8 cellular contexts compared by ENCODE assay signal in genomic region chr11:34633990-34634725, GRCh38. TPM values are rescaled to one million over a fixed set of nuclear protein-coding genes. Genes with fewer than 3 reads are reported as not detected.
DNase-seq lines count a peak whose midpoint lies in the region; ATAC-seq and TF ChIP-seq lines count a peak whose summit lies in the region.

No MANE protein-coding gene starts in this region.

- TF ChIP-seq RAD21 in HCT116 (IDR thresholded peaks at IDR 0.05; ENCODE audit: low read depth): no peak

- H3K79me2 ChIP-seq in HCT116 (ENCODE audit: insufficient read depth, low read length): peaks cover 95% of the 10 kb centered on the region

- H3K9me3 ChIP-seq in HCT116 (ENCODE audit: control insufficient read depth in 1 of 2, insufficient read depth in 1 of 2, low read depth in 1 of 2, low read length in 2 of 2): no peaks in the 10 kb centered on the region

- no peaks in the 10 kb centered on the region for H4K20me1 ChIP-seq in HCT116 (ENCODE audit: insufficient read depth)

- H3K4me2 ChIP-seq in HCT116 (ENCODE audit: low read length): peak overlapping the region; percentile 64

- ATAC-seq in GM18511 (IDR thresholded peaks at IDR 0.05; ENCODE audit: unreplicated experiment) (peak; percentile 96), HCT116 (peak; percentile 49; the same call in 1 of the 2 replicates)
- ATAC-seq in central memory CD8-positive, alpha-beta T cell (replicated peaks; ENCODE audit: extremely low read depth, poor library complexity, severe bottlenecking): peak; percentile 87
- ATAC-seq in stimulated activated naive CD8-positive, alpha-beta T cell treated with anti-CD3 and anti-CD28 coated beads, Interleukin-15, amount 100 ng/mL, for 72 hours: peak; percentile 82

- CTCF ChIA-PET in HCT116 (lab: Charles Lee): interaction anchor here (0.8 kb wide), 1 partner anchor 159 kb away, joined by 3 read pairs; no protein-coding TSS in a partner anchor

- no peaks in the 10 kb centered on the region for H3K36me3 Mint-ChIP-seq in central memory CD8-positive, alpha-beta T cell (ENCODE audit: insufficient read depth)

- H3K4me3 ChIP-seq in HCT116 (replicated peaks in 1 of 2; ENCODE audit: low read depth in 1 of 2, low read length in 2 of 2): no peak overlapping the region

- no peak overlapping the region for H3K27ac Mint-ChIP-seq in central memory CD8-positive, alpha-beta T cell (ENCODE audit: low read depth)
- no peak overlapping the region for H3K27ac Mint-ChIP-seq in stimulated activated naive CD8-positive, alpha-beta T cell treated with anti-CD3 and anti-CD28 coated beads, Interleukin-15, amount 100 ng/mL, for 72 hours

- in situ Hi-C loops in G401 (cut with HindIII; ENCODE audit: low sequenced_read_pairs): no loop called here

- H3K4me3 Mint-ChIP-seq in central memory CD8-positive, alpha-beta T cell: no peak overlapping the region
- H3K4me3 Mint-ChIP-seq in stimulated activated naive CD8-positive, alpha-beta T cell treated with anti-CD3 and anti-CD28 coated beads, Interleukin-15, amount 100 ng/mL, for 72 hours: peak overlapping the region in 1 of 2 donors; percentile 41

- H3K27me3 Mint-ChIP-seq in central memory CD8-positive, alpha-beta T cell: peaks cover 2% of the 10 kb centered on the region
- peaks cover 66% of the 10 kb centered on the region for H3K27me3 Mint-ChIP-seq in stimulated activated naive CD8-positive, alpha-beta T cell treated with anti-CD3 and anti-CD28 coated beads, Interleukin-15, amount 100 ng/mL, for 72 hours

- peak in 1 of 3 experiments; percentile 14; a peak in 1 of 6 replicates for TF ChIP-seq CTCF in HCT116 (IDR thresholded peaks at IDR 0.05 in 2 of 3, conservative IDR thresholded peaks at IDR 0.05 in 1 of 3; ENCODE audit: borderline replicate concordance in 1 of 3, insufficient read depth in 1 of 3, low read depth in 2 of 3, low read length in 2 of 3)

- intact Hi-C loops in HCT116 (cut with micrococcal nuclease): no loop called here

- H3K9ac ChIP-seq in HCT116 (ENCODE audit: low read length): peak overlapping the region; percentile 56

- no peaks in the 10 kb centered on the region for H3K27me3 ChIP-seq in HCT116 (ENCODE audit: insufficient read depth, low read length)

- H2AFZ ChIP-seq in HCT116 (ENCODE audit: low read depth, low read length, poor library complexity, severe bottlenecking): peak overlapping the region; percentile 56

- no peak for TF ChIP-seq POLR2A in HCT116 (IDR thresholded peaks at IDR 0.05; ENCODE audit: borderline replicate concordance, extremely low read depth, insufficient read depth, insufficient read length)

- no peaks in the 10 kb centered on the region for H3K9me3 Mint-ChIP-seq in central memory CD8-positive, alpha-beta T cell
- no peaks in the 10 kb centered on the region for H3K9me3 Mint-ChIP-seq in stimulated activated naive CD8-positive, alpha-beta T cell treated with anti-CD3 and anti-CD28 coated beads, Interleukin-15, amount 100 ng/mL, for 72 hours

- H3K4me1 ChIP-seq in HCT116 (ENCODE audit: control insufficient read depth in 1 of 2, insufficient read depth in 2 of 2, low read length in 2 of 2): peaks cover 26 to 97% of the 10 kb centered on the region in 2 experiments

- H3K36me3 ChIP-seq in HCT116 (ENCODE audit: control insufficient read depth in 1 of 2, insufficient read depth in 2 of 2, low read length in 2 of 2): no peaks in the 10 kb centered on the region

- peak overlapping the region; percentile 52 for H3K27ac ChIP-seq in HCT116 (ENCODE audit: low read depth, low read length)

- RAD21 ChIA-PET in HCT116 (lab: Charles Lee; ENCODE audit: low non-redundant PET in 1 of 2, low total read pairs in 2 of 2, uncharacterized antibody in 2 of 2, unreplicated experiment in 2 of 2): interaction anchor here in 1 of 2 experiments (1.1 kb wide), 1 partner anchor 48 kb away, joined by 3 read pairs; no protein-coding TSS in a partner anchor

- no peaks in the 10 kb centered on the region for H3K9me2 ChIP-seq in HCT116 (ENCODE audit: insufficient read depth)

- H3K4me1 Mint-ChIP-seq in central memory CD8-positive, alpha-beta T cell: peaks cover 14% of the 10 kb centered on the region
- peaks cover 17% of the 10 kb centered on the region for H3K4me1 Mint-ChIP-seq in stimulated activated naive CD8-positive, alpha-beta T cell treated with anti-CD3 and anti-CD28 coated beads, Interleukin-15, amount 100 ng/mL, for 72 hours

- DNase-seq in HCT116 (ENCODE audit: low read depth, low spot score): no peak
- DNase-seq in MV-4-11 (lab: John Stamatoyannopoulos, UW): peak; percentile 87
- no peak for DNase-seq in central memory CD8-positive, alpha-beta T cell (ENCODE audit: low spot score in 2 of 2)
- DNase-seq in stimulated activated naive CD8-positive, alpha-beta T cell treated with anti-CD3 and anti-CD28 coated beads, Interleukin-15, amount 100 ng/mL, for 72 hours: no peak
- no peak for DNase-seq in NCI-H1436 treated with DMSO at 0.1 percent for 48 hours (lab: John Stamatoyannopoulos, UW)
- DNase-seq in G401 (ENCODE audit: low spot score): no peak
- no peak for DNase-seq in anterior cingulate cortex (lab: John Stamatoyannopoulos, UW)

- POLR2A ChIA-PET in HCT116 (lab: Charles Lee): interaction anchor here (1.0 to 1.2 kb wide), 3 partner anchors 10 to 29 kb away, joined by 3 to 6 read pairs (median 3); partner anchors contain the start of gene EHF

- no TSS peak for BruUV-seq in HCT116 (replicated peaks; lab: Mats Ljungman, UMichigan)

TF ChIP-seq in HCT116, 20 proteins besides CTCF, POLR2A, EP300 and RAD21:
- TF ChIP-seq SP1 (IDR thresholded peaks at IDR 0.05; ENCODE audit: low read depth) (no peak), CEBPB (IDR thresholded peaks at IDR 0.05; ENCODE audit: low read depth) (peak; percentile 87; the same call in 1 of the 2 replicates), SIN3A (IDR thresholded peaks at IDR 0.05; ENCODE audit: low read depth) (no peak)

RNA-seq across cellular contexts. Expression of gene EHF, which starts 13.3 kb away (rescaled TPM):
- 51.5 TPM for total RNA-seq in HCT116 (2021; ENCODE audit: unreplicated experiment)
- 58.5 and 60.4 TPM in 2 replicates for polyA plus RNA-seq in HCT116 (2012)
- total RNA-seq in G401 (2014; rRNA removed; shearing (Covaris generic)): not detected in 2 replicates

Comparison
In these comparisons a context has a peak if more than half of its experiments do, and no peak if none do; other contexts are left out.
1. RNA of gene EHF, which starts 13.3 kb away (total RNA-seq): 51.5 TPM in HCT116 (single experiment); not detected in G401; every median in the first group is over 10 times any median in the second.
2. Peak in every context shown above with its lines, with median percentiles within 50 percentile points of each other: ATAC-seq.